Comparison of ENCODE assay signal across 8 cellular contexts in genomic region chr17:59846391-59847165, GRCh38. TPM values are rescaled to one million over a fixed set of nuclear protein-coding genes. Genes with fewer than 3 reads are reported as not detected.
DNase-seq lines count a peak whose midpoint lies in the region; ATAC-seq and TF ChIP-seq lines count a peak whose summit lies in the region.

No MANE protein-coding gene starts in this region.

- H3F3A ChIP-seq in SU-DHL-6 (ENCODE audit: insufficient read depth): peaks cover 19% of the 10 kb centered on the region

- no peak for DNase-seq in omental fat pad (ENCODE audit: low spot score)
- no peak for DNase-seq in stimulated activated CD8-positive, alpha-beta memory T cell treated with anti-CD3 and anti-CD28 coated beads, Interleukin-4, amount 100 ng/mL, for 48 hours
- no peak for DNase-seq in NCI-H128 (lab: John Stamatoyannopoulos, UW; ENCODE audit: unreplicated experiment)

- peak overlapping the region; percentile 51 for H3K4me2 ChIP-seq in SU-DHL-6 (ENCODE audit: low read depth, low read length, poor library complexity, severe bottlenecking)

- TF ChIP-seq CTCF in C4-2B (conservative IDR thresholded peaks at IDR 0.05): no peak
- TF ChIP-seq CTCF in SU-DHL-6 (IDR thresholded peaks at IDR 0.05; ENCODE audit: insufficient read depth, low read length, poor library complexity, severe bottlenecking): no peak
- TF ChIP-seq CTCF in omental fat pad (IDR thresholded peaks at IDR 0.05): no peak

- H3K4me3 ChIP-seq in SU-DHL-6 (ENCODE audit: insufficient read depth, low read length, poor library complexity, severe bottlenecking): no peak overlapping the region

- ATAC-seq in GM18907 (IDR thresholded peaks at IDR 0.05; ENCODE audit: unreplicated experiment) (peak; percentile 45), HG03520 (IDR thresholded peaks at IDR 0.05; ENCODE audit: unreplicated experiment) (peak; percentile 33), esophagus mucosa (peak; percentile 56), omental fat pad (ENCODE audit: low FRiP score) (peak; percentile 45)

- H3K9ac ChIP-seq in SU-DHL-6 (ENCODE audit: low read length): no peak overlapping the region

- H3K27me3 ChIP-seq in SU-DHL-6 (ENCODE audit: low read length): no peaks in the 10 kb centered on the region

- no peaks in the 10 kb centered on the region for H3K36me3 ChIP-seq in SU-DHL-6 (ENCODE audit: low read length)

- H3K9me3 ChIP-seq in SU-DHL-6 (ENCODE audit: insufficient read depth, low read length): no peaks in the 10 kb centered on the region

- H4K20me1 ChIP-seq in SU-DHL-6 (ENCODE audit: low read depth, low read length): no peaks in the 10 kb centered on the region

- no peak overlapping the region for H2AFZ ChIP-seq in SU-DHL-6 (ENCODE audit: low read depth, low read length, severe bottlenecking)

- no peaks in the 10 kb centered on the region for H3K79me2 ChIP-seq in SU-DHL-6 (ENCODE audit: insufficient read depth, low read length)

- H3K9me2 ChIP-seq in SU-DHL-6 (replicated peaks; ENCODE audit: insufficient read depth, low read length): no peaks in the 10 kb centered on the region

- H3K27ac ChIP-seq in C4-2B (peak overlapping the region; percentile 90), SU-DHL-6 (ENCODE audit: low read depth, low read length) (peak overlapping the region; percentile 73)

RNA-seq across cellular contexts. Expression of gene TUBD1, which starts 46.2 kb away (rescaled TPM):
- total RNA-seq in esophagus mucosa (12.5 TPM), omental fat pad (10 to 100 TPM in 1 of 4 donors, 1 to 10 TPM in 3; 5.3 to 14.5 (median 7.2) TPM)

RNA-seq across cellular contexts. Expression of gene RPS6KB1, which starts 46.3 kb away (rescaled TPM):
- total RNA-seq in esophagus mucosa (36.6 TPM), omental fat pad (10 to 100 TPM; 30.6 to 56.3 (median 35.4) TPM)
